ENCODE assay signal across 8 cellular contexts in the genomic region with DNA sequence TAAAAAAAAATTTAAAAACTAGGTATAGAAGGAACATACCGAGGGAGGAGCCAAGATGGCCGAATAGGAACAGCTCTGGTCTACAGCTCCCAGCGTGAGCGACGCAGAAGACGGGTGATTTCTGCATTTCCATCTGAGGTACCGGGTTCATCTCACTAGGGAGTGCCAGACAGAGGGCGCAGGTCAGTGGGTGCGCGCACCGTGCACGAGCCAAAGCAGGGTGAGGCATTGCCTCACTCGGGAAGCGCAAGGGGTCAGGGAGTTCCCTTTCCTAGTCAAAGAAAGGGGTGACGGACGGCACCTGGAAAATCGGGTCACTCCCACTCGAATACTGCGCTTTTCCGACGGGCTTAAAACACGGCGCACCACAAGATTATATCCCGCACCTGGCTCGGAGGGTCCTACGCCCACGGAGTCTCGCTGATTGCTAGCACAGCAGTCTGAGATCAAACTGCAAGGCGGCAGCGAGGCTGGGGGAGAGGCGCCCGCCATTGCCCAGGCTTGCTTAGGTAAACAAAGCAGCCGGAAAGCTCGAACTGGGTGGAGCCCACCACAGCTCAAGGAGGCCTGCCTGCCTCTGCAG. TPM values are rescaled to one million over a fixed set of nuclear protein-coding genes. Genes with fewer than 3 reads are reported as not detected.
DNase-seq lines count a peak whose midpoint lies in the region; ATAC-seq and TF ChIP-seq lines count a peak whose summit lies in the region.
"Not testable (repeated sequence)": the region's sequence is repeated elsewhere in the genome, so short reads cannot be mapped to it uniquely, and the experiment has no call there.

No MANE protein-coding gene starts in this region.

- TF ChIP-seq RAD21 in neural cell (conservative IDR thresholded peaks at IDR 0.05): not testable (repeated sequence)

- H3K9me3 ChIP-seq in CD8-positive, alpha-beta T cell (ENCODE audit: low read length); colonic mucosa; neural cell (ENCODE audit: low read length); stomach: not testable (repeated sequence)

- H3K4me1 ChIP-seq in CD8-positive, alpha-beta T cell (ENCODE audit: insufficient read depth, low read length); colonic mucosa; stomach: not testable (repeated sequence)

- H3K9ac ChIP-seq in colonic mucosa (ENCODE audit: low read depth in 2 of 2, low read length in 2 of 2): not testable (repeated sequence)
- H3K9ac ChIP-seq in neural cell (ENCODE audit: low read length): peak overlapping the region; percentile 49

- peaks cover 36% of the 10 kb centered on the region for H3K79me2 ChIP-seq in neural cell (replicated peaks; ENCODE audit: insufficient read depth, low read length)

- CTCF ChIA-PET in CD8-positive, alpha-beta T cell (lab: Charles Lee): not testable (repeated sequence)

- H3K27ac Mint-ChIP-seq in CD8-positive, alpha-beta T cell: peak overlapping the region; percentile 81
- H3K27ac Mint-ChIP-seq in T-helper 2 cell treated with Interferon-gamma antibody and Interleukin-4, amounts not matched to agents 5 μg/mL and 100 μg/mL, for 36 hours: peak overlapping the region; percentile 84

- H3K4me3 Mint-ChIP-seq in CD8-positive, alpha-beta T cell: peak overlapping the region; percentile 64
- peak overlapping the region; percentile 80 for H3K4me3 Mint-ChIP-seq in T-helper 2 cell treated with Interferon-gamma antibody and Interleukin-4, amounts not matched to agents 5 μg/mL and 100 μg/mL, for 36 hours

- not testable (repeated sequence) for H3K36me3 Mint-ChIP-seq in CD8-positive, alpha-beta T cell; T-helper 2 cell treated with Interferon-gamma antibody and Interleukin-4, amounts not matched to agents 5 μg/mL and 100 μg/mL, for 36 hours (ENCODE audit: low read depth)

- not testable (repeated sequence) for H3K4me1 Mint-ChIP-seq in CD8-positive, alpha-beta T cell (ENCODE audit: low read depth); T-helper 2 cell treated with Interferon-gamma antibody and Interleukin-4, amounts not matched to agents 5 μg/mL and 100 μg/mL, for 36 hours (ENCODE audit: low read depth)

- not testable (repeated sequence) for H3F3A ChIP-seq in neural cell (ENCODE audit: insufficient read depth, low read length, poor library complexity, severe bottlenecking)

- H3K9me2 ChIP-seq in neural cell (ENCODE audit: insufficient read depth, low read length): not testable (repeated sequence)

- POLR2A ChIA-PET in CD8-positive, alpha-beta T cell (lab: Charles Lee): interaction anchor here (1.2 kb wide), 1 partner anchor 20 kb away, joined by 3 read pairs; a partner anchor contains a TSS

- DNase-seq in CD8-positive, alpha-beta T cell: peak in 4 of 7 experiments; percentile 10 to 59 (median 35)
- peak; percentile 1 for DNase-seq in NCI-H1436 (lab: John Stamatoyannopoulos, UW)
- DNase-seq in T-helper 2 cell treated with Interferon-gamma antibody and Interleukin-4, amounts not matched to agents 5 μg/mL and 100 μg/mL, for 36 hours (ENCODE audit: low spot score); stomach: not testable (repeated sequence)
- peak; percentile 29 for DNase-seq in activated effector memory CD4-positive, alpha-beta T cell treated with Interleukin-2 at 50 U/mL for 16 hours
- DNase-seq in colonic mucosa: peak; percentile 53

- TF ChIP-seq POLR2A in stomach (IDR thresholded peaks at IDR 0.05): not testable (repeated sequence)

- not testable (repeated sequence) for H3K4me2 ChIP-seq in neural cell (ENCODE audit: low read length)

- H3K27ac ChIP-seq in CD8-positive, alpha-beta T cell (ENCODE audit: low read depth, low read length): not testable (repeated sequence)
- H3K27ac ChIP-seq in colonic mucosa (peak overlapping the region; percentile 47), neural cell (ENCODE audit: low read length) (peak overlapping the region; percentile 85), stomach (peak overlapping the region in 2 of 5 donors; percentile 27 to 46)

- peak overlapping the region; percentile 10 for H2AFZ ChIP-seq in neural cell (ENCODE audit: low read depth, low read length)

- not testable (repeated sequence) for H3K9me3 Mint-ChIP-seq in CD8-positive, alpha-beta T cell; T-helper 2 cell treated with Interferon-gamma antibody and Interleukin-4, amounts not matched to agents 5 μg/mL and 100 μg/mL, for 36 hours

- TF ChIP-seq CTCF in CD8-positive, alpha-beta T cell (IDR thresholded peaks at IDR 0.05); colonic mucosa (IDR thresholded peaks at IDR 0.05); neural cell (IDR thresholded peaks at IDR 0.05; ENCODE audit: poor library complexity, severe bottlenecking); stomach (IDR thresholded peaks at IDR 0.05): not testable (repeated sequence)

- not testable (repeated sequence) for H3K36me3 ChIP-seq in CD8-positive, alpha-beta T cell (ENCODE audit: insufficient read depth, low read length); colonic mucosa; neural cell (ENCODE audit: insufficient read depth, low read length); stomach

- H3K27me3 ChIP-seq in CD8-positive, alpha-beta T cell (ENCODE audit: insufficient read depth, low read length); colonic mucosa; neural cell (ENCODE audit: insufficient read depth, low read depth, low read length); stomach: not testable (repeated sequence)

- not testable (repeated sequence) for H3K4me3 ChIP-seq in CD8-positive, alpha-beta T cell (ENCODE audit: low read depth, low read length)
- H3K4me3 ChIP-seq in colonic mucosa: peak overlapping the region; percentile 25
- peak overlapping the region; percentile 73 for H3K4me3 ChIP-seq in iPS-11a (ENCODE audit: low read depth, low read length)
- H3K4me3 ChIP-seq in neural cell (ENCODE audit: low read length): peak overlapping the region; percentile 64
- H3K4me3 ChIP-seq in stomach: peak overlapping the region; percentile 16 to 31 (median 24)

- not testable (repeated sequence) for H3K27me3 Mint-ChIP-seq in CD8-positive, alpha-beta T cell (ENCODE audit: low read depth); T-helper 2 cell treated with Interferon-gamma antibody and Interleukin-4, amounts not matched to agents 5 μg/mL and 100 μg/mL, for 36 hours (ENCODE audit: low read depth)

- not testable (repeated sequence) for H4K20me1 ChIP-seq in neural cell (ENCODE audit: insufficient read depth)

- intact Hi-C loops in CD8-positive, alpha-beta T cell (cut with DNase I, micrococcal nuclease): loop anchor here in 1 of 2 experiments (10.0 kb wide), 1 partner anchor 65 kb away; no protein-coding TSS in a partner anchor
- intact Hi-C loops in colonic mucosa (cut with DNase I); stomach (cut with DNase I; ENCODE audit: low total_unique reads): not testable (repeated sequence)

- WGBS in stomach, 5 donors: 67 to 80% (median 72%) methylated on average over 28 to 34 of the region's 34 CpGs

- ATAC-seq in CD8-positive, alpha-beta T cell: not testable (repeated sequence)

- not testable (repeated sequence) for TF ChIP-seq EP300 in neural cell (conservative IDR thresholded peaks at IDR 0.05; ENCODE audit: poor library complexity, severe bottlenecking); stomach (IDR thresholded peaks at IDR 0.05)

RNA-seq across cellular contexts. Expression of a gene that starts 19.6 kb away (rescaled TPM):
- 1 to 10 TPM; 5.1 to 5.7 TPM for total RNA-seq in CD8-positive, alpha-beta T cell
- 10 to 100 TPM; 11.8 to 17.1 TPM for total RNA-seq in colonic mucosa
- polyA plus RNA-seq in neural cell: 21.9 and 30.5 TPM in 2 replicates
- 72.8 and 81.6 TPM in 2 replicates for polyA minus RNA-seq in neural cell
- total RNA-seq in stomach: 10 to 100 TPM in 1 of 5 donors, 1 to 10 TPM in 4; 1.7 to 18.0 (median 4.5) TPM
- polyA plus RNA-seq in stomach: 1 to 10 TPM; 1.4 to 3.7 (median 2.5) TPM
